17 cellular contexts compared by ENCODE assay signal in the genomic region with DNA sequence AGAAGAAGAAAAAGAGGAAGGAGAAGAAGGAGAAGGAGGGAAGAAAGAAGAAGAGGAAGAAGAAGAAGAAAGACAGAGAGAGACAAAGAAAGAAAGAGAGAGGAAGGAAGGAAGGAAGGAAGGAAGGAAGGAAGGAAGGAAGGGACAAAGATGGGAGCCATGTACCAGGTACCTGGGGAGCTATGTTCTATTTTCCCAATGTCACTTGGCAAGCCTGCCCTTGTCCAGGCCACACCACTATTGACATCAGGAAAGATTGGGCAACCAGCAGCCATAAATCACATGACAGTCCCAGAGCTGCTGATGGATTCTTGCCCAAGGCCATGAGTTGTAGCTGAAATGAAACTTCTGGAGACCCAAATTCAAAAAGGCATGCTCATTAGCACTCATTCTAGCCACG. TPM values are rescaled to one million over a fixed set of nuclear protein-coding genes. Genes with fewer than 3 reads are reported as not detected.
DNase-seq lines count a peak whose midpoint lies in the region; ATAC-seq, FAIRE-seq and TF ChIP-seq lines count a peak whose summit lies in the region.
"Had no signal": no experiment of that assay in that cellular context is flagged by ENCODE, and none has a peak within 500 bp of the region (broad histone marks: within the 10 kb centered on the region; RNA-seq: fewer than 3 reads in every experiment).

No MANE protein-coding gene starts in this region.

- peak; percentile 71 for FAIRE-seq in HepG2 (lab: Jason Lieb, UNC)

- H3K4me1 Mint-ChIP-seq in activated T-cell treated with anti-CD3 and anti-CD28 coated beads, Interleukin-2, amount 50 U/mL, for 72 hours (ENCODE audit: low read depth), result no peaks in the 10 kb centered on the region
- H3K4me1 Mint-ChIP-seq: activated naive CD8-positive, alpha-beta T cell treated with anti-CD3 and anti-CD28 coated beads, Interleukin-2, amount 50 U/mL, for 24 hours; naive B cell had no signal

- peak; percentile 16; the same call in 1 of the 3 replicates for ATAC-seq in HepG2
- ATAC-seq in upper lobe of right lung, result peak; percentile 24
- ATAC-seq in GM18517 (IDR thresholded peaks at IDR 0.05; ENCODE audit: unreplicated experiment), result no peak
- ATAC-seq in activated T-cell treated with anti-CD3 and anti-CD28 coated beads, Interleukin-2, amount 50 U/mL, for 72 hours (replicated peaks in 1 of 2), result no peak
- ATAC-seq: activated naive CD8-positive, alpha-beta T cell treated with anti-CD3 and anti-CD28 coated beads, Interleukin-2, amount 50 U/mL, for 24 hours had no signal

- H3K9me3 Mint-ChIP-seq in activated T-cell treated with anti-CD3 and anti-CD28 coated beads, Interleukin-2, amount 50 U/mL, for 72 hours, result no peaks in the 10 kb centered on the region
- H3K9me3 Mint-ChIP-seq: activated naive CD8-positive, alpha-beta T cell treated with anti-CD3 and anti-CD28 coated beads, Interleukin-2, amount 50 U/mL, for 24 hours had no signal

- peak overlapping the region; percentile 39; the same call in 1 of the 2 replicates for H3K4me2 ChIP-seq in HepG2 (ENCODE audit: low read depth, low read length)

- H3K27ac ChIP-seq in HepG2 (ENCODE audit: extremely low read length, insufficient read depth, low read length), result peak overlapping the region; percentile 50
- peak overlapping the region; percentile 42 for H3K27ac ChIP-seq in upper lobe of right lung
- H3K27ac ChIP-seq: thoracic aorta had no signal

- H3K36me3 ChIP-seq in HepG2 (replicated peaks in 1 of 2; ENCODE audit: control insufficient read depth in 1 of 2, insufficient read depth in 2 of 2, low read length in 2 of 2), result no peaks in the 10 kb centered on the region
- no peaks in the 10 kb centered on the region for H3K36me3 ChIP-seq in upper lobe of right lung
- H3K36me3 ChIP-seq: thoracic aorta had no signal

- no peak overlapping the region for H2AFZ ChIP-seq in HepG2 (ENCODE audit: low read length)

- H3K4me1 ChIP-seq in HepG2 (ENCODE audit: insufficient read depth, low read length) (peaks cover 53% of the 10 kb centered on the region), upper lobe of right lung (peaks cover 23% of the 10 kb centered on the region)

- no peaks in the 10 kb centered on the region for H3K36me3 Mint-ChIP-seq in activated T-cell treated with anti-CD3 and anti-CD28 coated beads, Interleukin-2, amount 50 U/mL, for 72 hours (ENCODE audit: insufficient read depth in 2 of 2)
- H3K36me3 Mint-ChIP-seq: naive B cell had no signal

- H3K79me2 ChIP-seq in HepG2 (ENCODE audit: insufficient read depth, low read length), result no peaks in the 10 kb centered on the region

- no peaks in the 10 kb centered on the region for H4K20me1 ChIP-seq in HepG2 (ENCODE audit: insufficient read depth, low read length)

- H3K27me3 Mint-ChIP-seq in activated T-cell treated with anti-CD3 and anti-CD28 coated beads, Interleukin-2, amount 50 U/mL, for 72 hours (ENCODE audit: low read depth), result no peaks in the 10 kb centered on the region

- TF ChIP-seq EP300 in HepG2 (IDR thresholded peaks at IDR 0.05; ENCODE audit: low read depth in 2 of 2, low read length in 2 of 2), result peak in 1 of 2 experiments; percentile 43; a peak in 2 of 4 replicates
- no peak for TF ChIP-seq EP300 in HepG2 (CRISPR knock-in tag; IDR thresholded peaks at IDR 0.05; ENCODE audit: borderline replicate concordance)

- intact Hi-C loops in HepG2 (cut with micrococcal nuclease; ENCODE audit: unreplicated experiment) (loop anchor here (5.0 kb wide), 1 partner anchor 213 kb away; no protein-coding TSS in a partner anchor), upper lobe of right lung (cut with DNase I) (no loop called here)

- no peak overlapping the region for H3K4me3 Mint-ChIP-seq in activated T-cell treated with anti-CD3 and anti-CD28 coated beads, Interleukin-2, amount 50 U/mL, for 72 hours
- H3K4me3 Mint-ChIP-seq: activated naive CD8-positive, alpha-beta T cell treated with anti-CD3 and anti-CD28 coated beads, Interleukin-2, amount 50 U/mL, for 24 hours; naive B cell had no signal

- no peaks in the 10 kb centered on the region for H3K9me3 ChIP-seq in HepG2 (ENCODE audit: low read length)
- no peaks in the 10 kb centered on the region for H3K9me3 ChIP-seq in upper lobe of right lung
- H3K9me3 ChIP-seq: thoracic aorta had no signal

- no peak for TF ChIP-seq POLR2A in NB4 (IDR thresholded peaks at IDR 0.05; ENCODE audit: extremely low read depth, insufficient read length)
- TF ChIP-seq POLR2A in HepG2 (IDR thresholded peaks at IDR 0.05; ENCODE audit: insufficient read depth in 1 of 2, low read depth in 2 of 2, low read length in 2 of 2), result no peak

- no peaks in the 10 kb centered on the region; a peak in 1 of 5 replicates for H3K27me3 ChIP-seq in HepG2 (ENCODE audit: control insufficient read depth in 1 of 2, insufficient read depth in 2 of 2, low read length in 2 of 2)
- H3K27me3 ChIP-seq in upper lobe of right lung, result no peaks in the 10 kb centered on the region

- POLR2A ChIA-PET in HepG2 (lab: Yijun Ruan, JAX), result no interaction called here

- TF ChIP-seq RAD21 in HepG2 (CRISPR knock-in tag; IDR thresholded peaks at IDR 0.05), result no peak

- in situ Hi-C loops in HepG2 (cut with HindIII; ENCODE audit: extremely low pct_ligation_motif_present, low pct_unique_long_range_greater_than_20kb), result no loop called here

- BruUV-seq in HepG2 (replicated peaks; lab: Mats Ljungman, UMichigan), result no TSS peak

- H3K4me3 ChIP-seq in NB4 (ENCODE audit: low read depth, low read length), result no peak overlapping the region
- H3K4me3 ChIP-seq in cardiac fibroblast (replicated peaks in 1 of 2; ENCODE audit: low read depth in 2 of 2, low read length in 2 of 2), result no peak overlapping the region
- H3K4me3 ChIP-seq in HepG2 (replicated peaks in 1 of 3; ENCODE audit: insufficient read depth in 1 of 3, low read depth in 2 of 3, low read length in 3 of 3), result no peak overlapping the region
- no peak overlapping the region for H3K4me3 ChIP-seq in upper lobe of right lung
- H3K4me3 ChIP-seq: thoracic aorta had no signal

- DNase-seq in NB4 (ENCODE audit: low read depth) (peak; percentile 72), cardiac fibroblast (ENCODE audit: low read depth in 2 of 2) (peak; percentile 4 to 25), HepG2 (ENCODE audit: low spot score) (peak; percentile 73), upper lobe of right lung (no peak), NK-92 (lab: John Stamatoyannopoulos, UW; ENCODE audit: unreplicated experiment) (no peak)
- DNase-seq in activated T-cell treated with anti-CD3 and anti-CD28 coated beads, Interleukin-2, amount 50 U/mL, for 72 hours, result no peak
- DNase-seq: activated CD4-positive, alpha-beta T cell treated with anti-CD3 and anti-CD28 coated beads for 4 hours; activated naive CD8-positive, alpha-beta T cell treated with anti-CD3 and anti-CD28 coated beads, Interleukin-2, amount 50 U/mL, for 24 hours; activated T-cell treated with anti-CD3 and anti-CD28 coated beads, Interleukin-2, amount 50 U/mL, for 48 hours; GDM1; KBM-7; kidney glomerular epithelial cell; naive B cell; NCI-H526 treated with DMSO at 0.1 percent for 48 hours had no signal

- CTCF ChIA-PET in HepG2 (lab: Yijun Ruan, JAX; ENCODE audit: low intra/inter-chr PET ratio, low total read pairs), result no interaction called here

- WGBS in HepG2 (ENCODE audit: low lambda C conversion rate), result 0% methylated on average over 1 of the region's 1 CpG

- TF ChIP-seq CTCF in NB4 (IDR thresholded peaks at IDR 0.05; ENCODE audit: low read depth, low read length), result no peak
- TF ChIP-seq CTCF in cardiac fibroblast (IDR thresholded peaks at IDR 0.05; ENCODE audit: low read depth, low read length), result no peak
- TF ChIP-seq CTCF in HepG2 (CRISPR knock-in tag; IDR thresholded peaks at IDR 0.05), result no peak
- no peak for TF ChIP-seq CTCF in upper lobe of right lung (IDR thresholded peaks at IDR 0.05)

- no peak overlapping the region for H3K9ac ChIP-seq in HepG2 (ENCODE audit: insufficient read depth, low read depth, low read length)

- H3K27ac Mint-ChIP-seq in activated T-cell treated with anti-CD3 and anti-CD28 coated beads, Interleukin-2, amount 50 U/mL, for 72 hours, result no peak overlapping the region
- H3K27ac Mint-ChIP-seq: activated naive CD8-positive, alpha-beta T cell treated with anti-CD3 and anti-CD28 coated beads, Interleukin-2, amount 50 U/mL, for 24 hours had no signal

RNA-seq across cellular contexts. Expression of a gene that starts 2.7 kb away (rescaled TPM):
- total RNA-seq in HepG2 (2016; rRNA removed; fragmentation: Illumina TruSeq; extraction: Trizol), result 82.8 and 198 TPM in 2 replicates
- 21.6 and 25.6 TPM in 2 replicates for total RNA-seq in HepG2 (2016; cell fraction: cytosol; rRNA removed; fragmentation: Illumina TruSeq; extraction: Trizol; ENCODE audit: low read depth)
- 82.8 and 198 TPM in 2 replicates for total RNA-seq in HepG2 (2016; cell fraction: insoluble cytoplasmic fraction; rRNA removed; fragmentation: Illumina TruSeq; extraction: Trizol)
- 30.5 and 36.0 TPM in 2 replicates for total RNA-seq in HepG2 (2016; cell fraction: membrane; rRNA removed; fragmentation: Illumina TruSeq; extraction: Trizol)
- total RNA-seq in HepG2 (2016; cell fraction: nucleus; rRNA removed; fragmentation: Illumina TruSeq; extraction: Trizol), result 161 and 194 TPM in 2 replicates
- polyA plus RNA-seq in HepG2 (2011; rRNA removed), result 136 and 243 TPM in 2 replicates
- 113 and 203 TPM in 2 replicates for polyA plus RNA-seq in HepG2 (2011; cell fraction: cytosol; rRNA removed)
- 105 and 175 TPM in 2 replicates for polyA plus RNA-seq in HepG2 (2011; cell fraction: nucleus; rRNA removed)
- 295 and 362 TPM in 2 replicates for polyA plus RNA-seq in HepG2 (2012)
- polyA plus RNA-seq in HepG2 (2016; cell fraction: cytosol; fragmentation: Illumina TruSeq; extraction: Trizol; ENCODE audit: low read depth), result 37.4 and 40.2 TPM in 2 replicates
- polyA plus RNA-seq in HepG2 (2016; cell fraction: insoluble cytoplasmic fraction; fragmentation: Illumina TruSeq; extraction: Trizol; ENCODE audit: low read depth), result 108 and 118 TPM in 2 replicates
- 40.5 and 44.8 TPM in 2 replicates for polyA plus RNA-seq in HepG2 (2016; cell fraction: membrane; fragmentation: Illumina TruSeq; extraction: Trizol; ENCODE audit: low read depth)
- 349 and 393 TPM in 2 replicates for polyA plus RNA-seq in HepG2 (2016; cell fraction: nucleus; fragmentation: Illumina TruSeq; extraction: Trizol; ENCODE audit: insufficient read depth, low read depth)
- polyA minus RNA-seq in HepG2 (2011; rRNA and poly(A)+ RNA removed; ENCODE audit: low replicate concordance), result 16.1 and 76.9 TPM in 2 replicates
- polyA minus RNA-seq in HepG2 (2011; cell fraction: cytosol; rRNA and poly(A)+ RNA removed), result 35.3 and 69.1 TPM in 2 replicates
- 31.8 and 60.5 TPM in 2 replicates for polyA minus RNA-seq in HepG2 (2011; cell fraction: nucleus; rRNA and poly(A)+ RNA removed)
- total RNA-seq in upper lobe of right lung, result 293 TPM
- total RNA-seq in activated T-cell treated with anti-CD3 and anti-CD28 coated beads, Interleukin-2, amount 50 U/mL, for 72 hours, result not detected

RNA-seq across cellular contexts. Expression of a gene that starts 39.6 kb away (rescaled TPM):
- not detected in 2 replicates for total RNA-seq in HepG2 (2016; rRNA removed; fragmentation: Illumina TruSeq; extraction: Trizol)
- not detected in 2 replicates for total RNA-seq in HepG2 (2016; cell fraction: cytosol; rRNA removed; fragmentation: Illumina TruSeq; extraction: Trizol; ENCODE audit: low read depth)
- not detected in 2 replicates for total RNA-seq in HepG2 (2016; cell fraction: insoluble cytoplasmic fraction; rRNA removed; fragmentation: Illumina TruSeq; extraction: Trizol)
- not detected in 2 replicates for total RNA-seq in HepG2 (2016; cell fraction: membrane; rRNA removed; fragmentation: Illumina TruSeq; extraction: Trizol)
- total RNA-seq in HepG2 (2016; cell fraction: nucleus; rRNA removed; fragmentation: Illumina TruSeq; extraction: Trizol), result not detected in 2 replicates
- 0.05 TPM in 1 of 2 replicates, not detected in the other for polyA plus RNA-seq in HepG2 (2011; rRNA removed)
- polyA plus RNA-seq in HepG2 (2011; cell fraction: cytosol; rRNA removed), result 0.04 TPM in 1 of 2 replicates, not detected in the other
- not detected in 2 replicates for polyA plus RNA-seq in HepG2 (2011; cell fraction: nucleus; rRNA removed)
- polyA plus RNA-seq in HepG2 (2012), result not detected in 2 replicates
- polyA plus RNA-seq in HepG2 (2016; cell fraction: cytosol; fragmentation: Illumina TruSeq; extraction: Trizol; ENCODE audit: low read depth), result not detected in 2 replicates
- not detected in 2 replicates for polyA plus RNA-seq in HepG2 (2016; cell fraction: insoluble cytoplasmic fraction; fragmentation: Illumina TruSeq; extraction: Trizol; ENCODE audit: low read depth)
- not detected in 2 replicates for polyA plus RNA-seq in HepG2 (2016; cell fraction: membrane; fragmentation: Illumina TruSeq; extraction: Trizol; ENCODE audit: low read depth)
- not detected in 2 replicates for polyA plus RNA-seq in HepG2 (2016; cell fraction: nucleus; fragmentation: Illumina TruSeq; extraction: Trizol; ENCODE audit: insufficient read depth, low read depth)
- not detected in 2 replicates for polyA minus RNA-seq in HepG2 (2011; rRNA and poly(A)+ RNA removed; ENCODE audit: low replicate concordance)
- not detected in 2 replicates for polyA minus RNA-seq in HepG2 (2011; cell fraction: cytosol; rRNA and poly(A)+ RNA removed)
- not detected in 2 replicates for polyA minus RNA-seq in HepG2 (2011; cell fraction: nucleus; rRNA and poly(A)+ RNA removed)
- not detected for total RNA-seq in upper lobe of right lung
- total RNA-seq in activated T-cell treated with anti-CD3 and anti-CD28 coated beads, Interleukin-2, amount 50 U/mL, for 72 hours, result not detected
- total RNA-seq: T-helper 2 cell treated with Interferon-gamma antibody and Interleukin-4, amounts not matched to agents 100 ng/mL and 5 ng/mL, for 36 hours; thoracic aorta had no signal

Comparison
In these comparisons a context has a peak if more than half of its experiments do, and no peak if none do; other contexts are left out.
1. DNase-seq: peak in NB4 (single experiment), cardiac fibroblast (2 of 2) and HepG2 (single experiment); none in upper lobe of right lung (single experiment), activated T-cell treated with anti-CD3 and anti-CD28 coated beads, Interleukin-2, amount 50 U/mL, for 72 hours (0 of 2) and NK-92 (single experiment).
2. ATAC-seq: peak in HepG2 (single experiment) and upper lobe of right lung (single experiment); none in GM18517 (single experiment) and activated T-cell treated with anti-CD3 and anti-CD28 coated beads, Interleukin-2, amount 50 U/mL, for 72 hours (0 of 2).
3. RNA of a gene that starts 2.7 kb away (total RNA-seq): 293 TPM in upper lobe of right lung (single experiment) and 21.6 to 198 TPM in HepG2; not detected in activated T-cell treated with anti-CD3 and anti-CD28 coated beads, Interleukin-2, amount 50 U/mL, for 72 hours; every median in the first group is over 10 times any median in the second.